ENCODE assay signal across 1 cellular context in genomic region chr3:160399347-160400047, GRCh38.
A peak's percentile ranks its signal among the peaks of the same experiment; 100 is the strongest.
TF ChIP-seq lines count a peak whose summit lies in the region.

SMC4 (plus strand) TSS chr3:160399650; CDS start chr3:160400827, 1,177 bp downstream.

TF ChIP-seq in HepG2, 621 proteins besides CTCF, POLR2A, EP300 and RAD21 (continued from another document and continues in another):
- TF ChIP-seq, protein P1, sequence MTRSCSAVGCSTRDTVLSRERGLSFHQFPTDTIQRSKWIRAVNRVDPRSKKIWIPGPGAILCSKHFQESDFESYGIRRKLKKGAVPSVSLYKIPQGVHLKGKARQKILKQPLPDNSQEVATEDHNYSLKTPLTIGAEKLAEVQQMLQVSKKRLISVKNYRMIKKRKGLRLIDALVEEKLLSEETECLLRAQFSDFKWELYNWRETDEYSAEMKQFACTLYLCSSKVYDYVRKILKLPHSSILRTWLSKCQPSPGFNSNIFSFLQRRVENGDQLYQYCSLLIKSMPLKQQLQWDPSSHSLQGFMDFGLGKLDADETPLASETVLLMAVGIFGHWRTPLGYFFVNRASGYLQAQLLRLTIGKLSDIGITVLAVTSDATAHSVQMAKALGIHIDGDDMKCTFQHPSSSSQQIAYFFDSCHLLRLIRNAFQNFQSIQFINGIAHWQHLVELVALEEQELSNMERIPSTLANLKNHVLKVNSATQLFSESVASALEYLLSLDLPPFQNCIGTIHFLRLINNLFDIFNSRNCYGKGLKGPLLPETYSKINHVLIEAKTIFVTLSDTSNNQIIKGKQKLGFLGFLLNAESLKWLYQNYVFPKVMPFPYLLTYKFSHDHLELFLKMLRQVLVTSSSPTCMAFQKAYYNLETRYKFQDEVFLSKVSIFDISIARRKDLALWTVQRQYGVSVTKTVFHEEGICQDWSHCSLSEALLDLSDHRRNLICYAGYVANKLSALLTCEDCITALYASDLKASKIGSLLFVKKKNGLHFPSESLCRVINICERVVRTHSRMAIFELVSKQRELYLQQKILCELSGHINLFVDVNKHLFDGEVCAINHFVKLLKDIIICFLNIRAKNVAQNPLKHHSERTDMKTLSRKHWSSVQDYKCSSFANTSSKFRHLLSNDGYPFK (CRISPR knock-in tag; IDR thresholded peaks at IDR 0.05; ENCODE audit: borderline replicate concordance): no peak
- no peak for TF ChIP-seq TERF1 (CRISPR knock-in tag; IDR thresholded peaks at IDR 0.05)
- TF ChIP-seq ZFP1 (CRISPR knock-in tag; IDR thresholded peaks at IDR 0.05): no peak
- no peak for TF ChIP-seq PLSCR1 (CRISPR knock-in tag; IDR thresholded peaks at IDR 0.05; ENCODE audit: borderline replicate concordance)
- TF ChIP-seq RBFOX2 (IDR thresholded peaks at IDR 0.05; ENCODE audit: low read depth, low read length): peak; percentile 63
- TF ChIP-seq CEBPG (CRISPR knock-in tag; IDR thresholded peaks at IDR 0.05): no peak
- peak; percentile 69; the same call in 1 of the 2 replicates for TF ChIP-seq YEATS2 (CRISPR knock-in tag; IDR thresholded peaks at IDR 0.05; ENCODE audit: borderline replicate concordance)
- TF ChIP-seq DNMT3B (CRISPR knock-in tag; conservative IDR thresholded peaks at IDR 0.05): no peak
- no peak for TF ChIP-seq CHD4 (IDR thresholded peaks at IDR 0.05; ENCODE audit: borderline replicate concordance, low read length)
- TF ChIP-seq ZBTB14 (CRISPR knock-in tag; IDR thresholded peaks at IDR 0.05): no peak
- no peak for TF ChIP-seq SETDB1 (CRISPR knock-in tag; IDR thresholded peaks at IDR 0.05; ENCODE audit: borderline replicate concordance)
- TF ChIP-seq, protein P2, sequence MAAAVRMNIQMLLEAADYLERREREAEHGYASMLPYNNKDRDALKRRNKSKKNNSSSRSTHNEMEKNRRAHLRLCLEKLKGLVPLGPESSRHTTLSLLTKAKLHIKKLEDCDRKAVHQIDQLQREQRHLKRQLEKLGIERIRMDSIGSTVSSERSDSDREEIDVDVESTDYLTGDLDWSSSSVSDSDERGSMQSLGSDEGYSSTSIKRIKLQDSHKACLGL (CRISPR knock-in tag; IDR thresholded peaks at IDR 0.05): no peak
- TF ChIP-seq ZNF143 (CRISPR knock-in tag; IDR thresholded peaks at IDR 0.05): peak; percentile 90
- TF ChIP-seq ZNF543 (CRISPR knock-in tag; IDR thresholded peaks at IDR 0.05): no peak
- TF ChIP-seq, protein P3, sequence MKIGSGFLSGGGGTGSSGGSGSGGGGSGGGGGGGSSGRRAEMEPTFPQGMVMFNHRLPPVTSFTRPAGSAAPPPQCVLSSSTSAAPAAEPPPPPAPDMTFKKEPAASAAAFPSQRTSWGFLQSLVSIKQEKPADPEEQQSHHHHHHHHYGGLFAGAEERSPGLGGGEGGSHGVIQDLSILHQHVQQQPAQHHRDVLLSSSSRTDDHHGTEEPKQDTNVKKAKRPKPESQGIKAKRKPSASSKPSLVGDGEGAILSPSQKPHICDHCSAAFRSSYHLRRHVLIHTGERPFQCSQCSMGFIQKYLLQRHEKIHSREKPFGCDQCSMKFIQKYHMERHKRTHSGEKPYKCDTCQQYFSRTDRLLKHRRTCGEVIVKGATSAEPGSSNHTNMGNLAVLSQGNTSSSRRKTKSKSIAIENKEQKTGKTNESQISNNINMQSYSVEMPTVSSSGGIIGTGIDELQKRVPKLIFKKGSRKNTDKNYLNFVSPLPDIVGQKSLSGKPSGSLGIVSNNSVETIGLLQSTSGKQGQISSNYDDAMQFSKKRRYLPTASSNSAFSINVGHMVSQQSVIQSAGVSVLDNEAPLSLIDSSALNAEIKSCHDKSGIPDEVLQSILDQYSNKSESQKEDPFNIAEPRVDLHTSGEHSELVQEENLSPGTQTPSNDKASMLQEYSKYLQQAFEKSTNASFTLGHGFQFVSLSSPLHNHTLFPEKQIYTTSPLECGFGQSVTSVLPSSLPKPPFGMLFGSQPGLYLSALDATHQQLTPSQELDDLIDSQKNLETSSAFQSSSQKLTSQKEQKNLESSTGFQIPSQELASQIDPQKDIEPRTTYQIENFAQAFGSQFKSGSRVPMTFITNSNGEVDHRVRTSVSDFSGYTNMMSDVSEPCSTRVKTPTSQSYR (CRISPR knock-in tag; IDR thresholded peaks at IDR 0.05; ENCODE audit: borderline replicate concordance): peak; percentile 56; the same call in 1 of the 2 replicates
- TF ChIP-seq, protein P4, sequence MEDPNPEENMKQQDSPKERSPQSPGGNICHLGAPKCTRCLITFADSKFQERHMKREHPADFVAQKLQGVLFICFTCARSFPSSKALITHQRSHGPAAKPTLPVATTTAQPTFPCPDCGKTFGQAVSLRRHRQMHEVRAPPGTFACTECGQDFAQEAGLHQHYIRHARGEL (CRISPR knock-in tag; IDR thresholded peaks at IDR 0.05): no peak
- TF ChIP-seq TBX3 (IDR thresholded peaks at IDR 0.05; ENCODE audit: borderline replicate concordance): no peak
- no peak; the same call in 1 of the 2 replicates for TF ChIP-seq FOXK1 (CRISPR knock-in tag; IDR thresholded peaks at IDR 0.05; ENCODE audit: borderline replicate concordance, low read depth)
- TF ChIP-seq MTA3 (CRISPR knock-in tag; IDR thresholded peaks at IDR 0.05): no peak
- TF ChIP-seq ZNF644 (CRISPR knock-in tag; IDR thresholded peaks at IDR 0.05; ENCODE audit: low read depth): no peak
- TF ChIP-seq EEA1 (CRISPR knock-in tag; IDR thresholded peaks at IDR 0.05; ENCODE audit: borderline replicate concordance): no peak
- no peak for TF ChIP-seq NAIF1 (CRISPR knock-in tag; IDR thresholded peaks at IDR 0.05; ENCODE audit: borderline replicate concordance)
- TF ChIP-seq, protein P5, sequence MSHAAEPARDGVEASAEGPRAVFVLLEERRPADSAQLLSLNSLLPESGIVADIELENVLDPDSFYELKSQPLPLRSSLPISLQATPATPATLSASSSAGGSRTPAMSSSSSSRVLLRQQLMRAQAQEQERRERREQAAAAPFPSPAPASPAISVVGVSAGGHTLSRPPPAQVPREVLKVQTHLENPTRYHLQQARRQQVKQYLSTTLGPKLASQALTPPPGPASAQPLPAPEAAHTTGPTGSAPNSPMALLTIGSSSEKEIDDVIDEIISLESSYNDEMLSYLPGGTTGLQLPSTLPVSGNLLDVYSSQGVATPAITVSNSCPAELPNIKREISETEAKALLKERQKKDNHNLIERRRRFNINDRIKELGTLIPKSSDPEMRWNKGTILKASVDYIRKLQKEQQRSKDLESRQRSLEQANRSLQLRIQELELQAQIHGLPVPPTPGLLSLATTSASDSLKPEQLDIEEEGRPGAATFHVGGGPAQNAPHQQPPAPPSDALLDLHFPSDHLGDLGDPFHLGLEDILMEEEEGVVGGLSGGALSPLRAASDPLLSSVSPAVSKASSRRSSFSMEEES (CRISPR knock-in tag; IDR thresholded peaks at IDR 0.05): no peak
- TF ChIP-seq ZNF160 (CRISPR knock-in tag; IDR thresholded peaks at IDR 0.05): no peak
- no peak for TF ChIP-seq ZBTB8A (CRISPR knock-in tag; IDR thresholded peaks at IDR 0.05; ENCODE audit: borderline replicate concordance, low read depth)
- no peak for TF ChIP-seq FOXC1 (CRISPR knock-in tag; IDR thresholded peaks at IDR 0.05; ENCODE audit: borderline replicate concordance)
- TF ChIP-seq, protein P6, sequence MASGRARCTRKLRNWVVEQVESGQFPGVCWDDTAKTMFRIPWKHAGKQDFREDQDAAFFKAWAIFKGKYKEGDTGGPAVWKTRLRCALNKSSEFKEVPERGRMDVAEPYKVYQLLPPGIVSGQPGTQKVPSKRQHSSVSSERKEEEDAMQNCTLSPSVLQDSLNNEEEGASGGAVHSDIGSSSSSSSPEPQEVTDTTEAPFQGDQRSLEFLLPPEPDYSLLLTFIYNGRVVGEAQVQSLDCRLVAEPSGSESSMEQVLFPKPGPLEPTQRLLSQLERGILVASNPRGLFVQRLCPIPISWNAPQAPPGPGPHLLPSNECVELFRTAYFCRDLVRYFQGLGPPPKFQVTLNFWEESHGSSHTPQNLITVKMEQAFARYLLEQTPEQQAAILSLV (CRISPR knock-in tag; IDR thresholded peaks at IDR 0.05; ENCODE audit: borderline replicate concordance): no peak
- TF ChIP-seq ZBTB21 (CRISPR knock-in tag; IDR thresholded peaks at IDR 0.05): no peak
- TF ChIP-seq BCLAF1 (IDR thresholded peaks at IDR 0.05): no peak
- no peak for TF ChIP-seq JUN (CRISPR knock-in tag; IDR thresholded peaks at IDR 0.05)
- no peak for TF ChIP-seq ZNF232 (CRISPR knock-in tag; IDR thresholded peaks at IDR 0.05; ENCODE audit: borderline replicate concordance)
- TF ChIP-seq TOE1 (CRISPR knock-in tag; IDR thresholded peaks at IDR 0.05): no peak
- TF ChIP-seq KDM2A (CRISPR knock-in tag; IDR thresholded peaks at IDR 0.05; ENCODE audit: borderline replicate concordance, low read depth): peak; percentile 36; the same call in 1 of the 2 replicates
- TF ChIP-seq ZNF710 (CRISPR knock-in tag; IDR thresholded peaks at IDR 0.05; ENCODE audit: borderline replicate concordance): no peak
- 0 out of 2 replicates have a peak, but pooled peaks have one; percentile 65 for TF ChIP-seq ZC3H13 (CRISPR knock-in tag; IDR thresholded peaks at IDR 0.05)
- TF ChIP-seq, protein P7, sequence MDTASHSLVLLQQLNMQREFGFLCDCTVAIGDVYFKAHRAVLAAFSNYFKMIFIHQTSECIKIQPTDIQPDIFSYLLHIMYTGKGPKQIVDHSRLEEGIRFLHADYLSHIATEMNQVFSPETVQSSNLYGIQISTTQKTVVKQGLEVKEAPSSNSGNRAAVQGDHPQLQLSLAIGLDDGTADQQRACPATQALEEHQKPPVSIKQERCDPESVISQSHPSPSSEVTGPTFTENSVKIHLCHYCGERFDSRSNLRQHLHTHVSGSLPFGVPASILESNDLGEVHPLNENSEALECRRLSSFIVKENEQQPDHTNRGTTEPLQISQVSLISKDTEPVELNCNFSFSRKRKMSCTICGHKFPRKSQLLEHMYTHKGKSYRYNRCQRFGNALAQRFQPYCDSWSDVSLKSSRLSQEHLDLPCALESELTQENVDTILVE (CRISPR knock-in tag; IDR thresholded peaks at IDR 0.05): 0 out of 2 replicates have a peak, but pooled peaks have one; percentile 56
- TF ChIP-seq ZNF777 (CRISPR knock-in tag; IDR thresholded peaks at IDR 0.05): no peak
- TF ChIP-seq TCF12 (IDR thresholded peaks at IDR 0.05): no peak
- no peak for TF ChIP-seq TCF12 (CRISPR knock-in tag; IDR thresholded peaks at IDR 0.05)
- peak; percentile 92 for TF ChIP-seq ARNT2 (CRISPR knock-in tag; IDR thresholded peaks at IDR 0.05; ENCODE audit: low read depth)
- no peak for TF ChIP-seq ZFP36 (IDR thresholded peaks at IDR 0.05; ENCODE audit: borderline replicate concordance, low read depth, low read length, partially characterized antibody)
- 0 out of 2 replicates have a peak, but pooled peaks have one; percentile 4 for TF ChIP-seq KAT7 (CRISPR knock-in tag; IDR thresholded peaks at IDR 0.05; ENCODE audit: borderline replicate concordance)
- TF ChIP-seq ZBTB20 (CRISPR knock-in tag; IDR thresholded peaks at IDR 0.05; ENCODE audit: borderline replicate concordance, low read depth): no peak
- no peak for TF ChIP-seq TCF7L2 (IDR thresholded peaks at IDR 0.05; ENCODE audit: low read depth, low read length)
- TF ChIP-seq ZNF562 (CRISPR knock-in tag; IDR thresholded peaks at IDR 0.05; ENCODE audit: borderline replicate concordance): 0 out of 2 replicates have a peak, but pooled peaks have one; percentile 45
- TF ChIP-seq ZKSCAN5 (CRISPR knock-in tag; IDR thresholded peaks at IDR 0.05): no peak
